8 cellular contexts compared by ENCODE assay signal in genomic region chr5:150497274-150497988, GRCh38. TPM values are rescaled to one million over a fixed set of nuclear protein-coding genes. Genes with fewer than 3 reads are reported as not detected.
DNase-seq lines count a peak whose midpoint lies in the region; ATAC-seq and TF ChIP-seq lines count a peak whose summit lies in the region.

No MANE protein-coding gene starts in this region.

- no peak overlapping the region for H2AFZ ChIP-seq in PC-9

- H3K27me3 ChIP-seq in BLaER1 treated with 17β-estradiol and CSF1 and Interleukin-3, amounts not matched to agents 10 nM and 100 nM = no peaks in the 10 kb centered on the region
- H3K27me3 ChIP-seq in PC-9 (ENCODE audit: insufficient read depth, low read depth) = no peaks in the 10 kb centered on the region

- intact Hi-C loops in PC-9 (cut with micrococcal nuclease; ENCODE audit: unreplicated experiment) = loop anchor here (1.0 kb wide), 1 partner anchor 20 kb away; no protein-coding TSS in a partner anchor

- no peak overlapping the region for H3K4me3 ChIP-seq in BLaER1 treated with 17β-estradiol and CSF1 and Interleukin-3, amounts not matched to agents 10 nM and 100 nM
- no peak overlapping the region for H3K4me3 ChIP-seq in PC-9
- H3K4me3 ChIP-seq in fibroblast of mammary gland (ENCODE audit: control insufficient read depth, low read depth, low read length) = peak overlapping the region; percentile 25

- H3K9me3 ChIP-seq in BLaER1 treated with 17β-estradiol and CSF1 and Interleukin-3, amounts not matched to agents 10 nM and 100 nM (replicated peaks in 1 of 11) = no peaks in the 10 kb centered on the region
- H3K9me3 ChIP-seq in PC-9 (ENCODE audit: insufficient read depth, low read depth) = no peaks in the 10 kb centered on the region

- BruUV-seq in PC-9 (replicated peaks; lab: Mats Ljungman, UMichigan) = no TSS peak

- H3K27ac ChIP-seq in BLaER1 treated with 17β-estradiol and CSF1 and Interleukin-3, amounts not matched to agents 10 nM and 100 nM = peak overlapping the region in 9 of 11 experiments; percentile 19 to 69 (median 45); a peak in 16 of 22 replicates
- no peak overlapping the region for H3K27ac ChIP-seq in PC-9

- peaks cover 75% of the 10 kb centered on the region for H3K79me2 ChIP-seq in PC-9 (ENCODE audit: low read depth)

- CTCF ChIA-PET in PC-9 (lab: Charles Lee) = interaction anchor here (0.5 to 1.5 kb wide), 3 partner anchors 10 to 159 kb away, joined by 3 to 5 read pairs (median 4); partner anchors contain the start of gene RPS14

- H3K9me2 ChIP-seq in PC-9 (ENCODE audit: insufficient read depth) = no peaks in the 10 kb centered on the region

- peak; percentile 81 to 87 for DNase-seq in PC-9
- peak; percentile 95 for DNase-seq in fibroblast of mammary gland (ENCODE audit: low read depth)
- DNase-seq in omental fat pad (ENCODE audit: low spot score) = no peak
- DNase-seq in NCI-H2227 treated with DMSO at 0.1 percent for 48 hours (lab: John Stamatoyannopoulos, UW) = no peak
- no peak for DNase-seq in T-helper 2 cell
- DNase-seq in NCI-H1694 treated with DMSO at 0.1 percent for 48 hours (lab: John Stamatoyannopoulos, UW) = no peak
- no peak for DNase-seq in cortex of kidney (lab: John Stamatoyannopoulos, UW)

- TF ChIP-seq CTCF in PC-9 (conservative IDR thresholded peaks at IDR 0.05) (no peak), fibroblast of mammary gland (conservative IDR thresholded peaks at IDR 0.05; ENCODE audit: control insufficient read depth, insufficient read depth, low read depth, low read length) (no peak), omental fat pad (IDR thresholded peaks at IDR 0.05) (no peak)

- peak overlapping the region in 7 of 11 experiments; percentile 7 to 42 (median 27); a peak in 7 of 22 replicates for H3K9ac ChIP-seq in BLaER1 treated with 17β-estradiol and CSF1 and Interleukin-3, amounts not matched to agents 10 nM and 100 nM

- POLR2A ChIA-PET in PC-9 (lab: Charles Lee; ENCODE audit: unreplicated experiment) = interaction anchor here (0.6 kb wide), 1 partner anchor 23 kb away, joined by 3 read pairs; no protein-coding TSS in a partner anchor

- H3F3A ChIP-seq in PC-9 (ENCODE audit: insufficient read depth, low read depth) = peaks cover 26% of the 10 kb centered on the region

- H3K4me2 ChIP-seq in BLaER1 treated with 17β-estradiol and CSF1 and Interleukin-3, amounts not matched to agents 10 nM and 100 nM = peak overlapping the region; percentile 43 to 82 (median 70)
- peak overlapping the region; percentile 5 for H3K4me2 ChIP-seq in PC-9

- peaks cover 47 to 61% (median 52%) of the 10 kb centered on the region in 10 experiments for H3K4me1 ChIP-seq in BLaER1 treated with 17β-estradiol and CSF1 and Interleukin-3, amounts not matched to agents 10 nM and 100 nM
- peaks cover 25% of the 10 kb centered on the region for H3K4me1 ChIP-seq in PC-9 (replicated peaks; ENCODE audit: insufficient read depth)

- peaks cover 0 to 42% (median 11%) of the 10 kb centered on the region in 11 experiments; a peak in 11 of 22 replicates for H3K36me3 ChIP-seq in BLaER1 treated with 17β-estradiol and CSF1 and Interleukin-3, amounts not matched to agents 10 nM and 100 nM
- H3K36me3 ChIP-seq in PC-9 (ENCODE audit: low read depth) = no peaks in the 10 kb centered on the region

- H4K20me1 ChIP-seq in BLaER1 treated with 17β-estradiol and CSF1 and Interleukin-3, amounts not matched to agents 10 nM and 100 nM = peaks cover 67 to 92% (median 80%) of the 10 kb centered on the region in 11 experiments
- peaks cover 75% of the 10 kb centered on the region for H4K20me1 ChIP-seq in PC-9 (ENCODE audit: insufficient read depth)

- ATAC-seq in omental fat pad (ENCODE audit: low FRiP score) = peak; percentile 74

RNA-seq across cellular contexts. Expression of gene NDST1, which starts 10.5 kb away (rescaled TPM):
- total RNA-seq in PC-9 (2021) = 94.3 and 100.0 TPM in 2 replicates
- 10 to 100 TPM; 45.4 to 86.5 (median 81.2) TPM for total RNA-seq in omental fat pad

RNA-seq across cellular contexts. Expression of gene RPS14, which starts 47.9 kb away (rescaled TPM):
- total RNA-seq in PC-9 (2021) = 2,907 and 3,838 TPM in 2 replicates
- 1,000 to 10,000 TPM; 2,241 to 3,327 (median 3,027) TPM for total RNA-seq in omental fat pad

Comparison
In these comparisons a context has a peak if more than half of its experiments do, and no peak if none do; other contexts are left out.
1. DNase-seq: peak in PC-9 (2 of 2) and fibroblast of mammary gland (single experiment); none in omental fat pad (single experiment), NCI-H2227 treated with DMSO at 0.1 percent for 48 hours (single experiment), T-helper 2 cell (0 of 5), NCI-H1694 treated with DMSO at 0.1 percent for 48 hours (single experiment) and cortex of kidney (single experiment).